In the genomic region with DNA sequence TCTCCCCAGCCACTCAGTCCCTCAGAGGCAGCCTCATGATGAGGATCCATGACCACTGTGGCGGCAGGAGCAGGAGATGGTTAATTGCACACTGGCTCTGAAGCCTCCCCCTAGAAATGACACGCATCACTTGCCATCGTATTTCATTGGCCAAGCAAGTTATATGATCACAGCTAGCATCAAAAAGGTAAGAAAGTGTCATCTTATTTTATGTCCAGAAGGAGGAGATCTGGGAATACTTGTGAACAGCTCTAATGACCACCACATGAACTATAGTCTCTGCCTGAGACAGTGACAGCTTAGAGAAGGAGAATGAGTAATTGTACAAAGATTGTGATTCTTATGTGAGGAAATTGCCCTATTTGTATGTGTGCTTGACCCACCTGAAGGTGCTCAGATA, we compare ENCODE assay signal across 13 cellular contexts.
DNase-seq lines count a peak whose midpoint lies in the region; ATAC-seq and TF ChIP-seq lines count a peak whose summit lies in the region.
"Had no signal": no experiment of that assay in that cellular context is flagged by ENCODE, and none has a peak within 500 bp of the region (broad histone marks: within the 10 kb centered on the region; RNA-seq: fewer than 3 reads in every experiment).

No MANE protein-coding gene starts in this region.

- H2BK5ac ChIP-seq in H9 (ENCODE audit: insufficient read length, low read length) = no peak overlapping the region

- H3K14ac ChIP-seq in H9 (ENCODE audit: insufficient read depth, low read length) = no peak overlapping the region

- H4K5ac ChIP-seq in H9 (ENCODE audit: insufficient read length, low read depth, low read length) = no peak overlapping the region

- no peak overlapping the region for H3K18ac ChIP-seq in H9 (ENCODE audit: insufficient read length, low read depth, low read length)

- no peak overlapping the region for H3K4me3 Mint-ChIP-seq in H9
- no peak overlapping the region for H3K4me3 Mint-ChIP-seq in activated CD8-positive, alpha-beta memory T cell treated with anti-CD3 and anti-CD28 coated beads, Interleukin-2, amount 10 ng/mL, durations not matched to agents 7 days and 5 days
- H3K4me3 Mint-ChIP-seq: activated CD8-positive, alpha-beta T cell treated with anti-CD3 and anti-CD28 coated beads, Interleukin-2, amount 10 ng/mL, durations not matched to agents 7 days and 5 days; endodermal cell; stimulated activated memory B cell treated with anti-CD40 and anti-IgM and Interleukin-4, amounts not matched to agents 10 μg/mL and 1 μg/mL and 100 μg/mL, for 72 hours; T-helper 17 cell had no signal

- DNase-seq in Right ventricle myocardium inferior (ENCODE audit: missing footprints) (no peak), right atrium auricular region (ENCODE audit: low spot score) (no peak), left cardiac atrium (no peak), SK-N-DZ (ENCODE audit: low spot score) (no peak), H9 (no peak)
- DNase-seq in stimulated activated naive CD8-positive, alpha-beta T cell treated with anti-CD3 and anti-CD28 coated beads, Interleukin-15, Interleukin-2, amounts not matched to agents 100 U/mL and 50 U/mL, for 24 hours = no peak
- DNase-seq in activated CD8-positive, alpha-beta memory T cell treated with anti-CD3 and anti-CD28 coated beads, Interleukin-2, amount 10 ng/mL, durations not matched to agents 7 days and 5 days = no peak
- DNase-seq: activated CD8-positive, alpha-beta T cell treated with anti-CD3 and anti-CD28 coated beads, Interleukin-2, amount 10 ng/mL, durations not matched to agents 7 days and 5 days; AML-193; endodermal cell; T-helper 17 cell had no signal

- H3K36me3 Mint-ChIP-seq in H9 (ENCODE audit: insufficient read depth in 1 of 3, low read depth in 3 of 3) = peaks cover 0 to 7% (median 0%) of the 10 kb centered on the region in 3 experiments; a peak in 2 of 7 replicates
- no peaks in the 10 kb centered on the region for H3K36me3 Mint-ChIP-seq in activated CD8-positive, alpha-beta memory T cell treated with anti-CD3 and anti-CD28 coated beads, Interleukin-2, amount 10 ng/mL, durations not matched to agents 7 days and 5 days
- H3K36me3 Mint-ChIP-seq: stimulated activated memory B cell treated with anti-CD40 and anti-IgM and Interleukin-4, amounts not matched to agents 10 μg/mL and 1 μg/mL and 100 μg/mL, for 72 hours had no signal

- no peaks in the 10 kb centered on the region for H3K27me3 ChIP-seq in right atrium auricular region
- H3K27me3 ChIP-seq in H9 (ENCODE audit: insufficient read depth, low read length) = no peaks in the 10 kb centered on the region

- H3K9me3 ChIP-seq in right atrium auricular region = no peaks in the 10 kb centered on the region
- no peaks in the 10 kb centered on the region for H3K9me3 ChIP-seq in H9 (ENCODE audit: control insufficient read depth, low read depth, low read length)

- no peaks in the 10 kb centered on the region for H3K79me1 ChIP-seq in H9 (ENCODE audit: insufficient read depth, low read depth, low read length, poor library complexity, severe bottlenecking)

- peaks cover 5% of the 10 kb centered on the region; the same call in 1 of the 2 replicates for H3K27me3 Mint-ChIP-seq in H9 (ENCODE audit: low read depth)
- no peaks in the 10 kb centered on the region for H3K27me3 Mint-ChIP-seq in activated CD8-positive, alpha-beta memory T cell treated with anti-CD3 and anti-CD28 coated beads, Interleukin-2, amount 10 ng/mL, durations not matched to agents 7 days and 5 days

- H3K4me1 ChIP-seq in right atrium auricular region (no peaks in the 10 kb centered on the region), H9 (ENCODE audit: insufficient read depth, low read length) (no peaks in the 10 kb centered on the region)

- no peak overlapping the region for H3K23ac ChIP-seq in H9 (ENCODE audit: insufficient read length, low read depth, low read length)

- H4K91ac ChIP-seq in H9 (ENCODE audit: insufficient read length, low read depth, low read length) = no peak overlapping the region

- H2BK120ac ChIP-seq in H9 (ENCODE audit: low read depth, low read length, poor library complexity, severe bottlenecking) = no peak overlapping the region

- ATAC-seq in Right ventricle myocardium inferior = peak; percentile 37
- peak; percentile 48 to 57 for ATAC-seq in left cardiac atrium
- ATAC-seq in stimulated activated naive CD8-positive, alpha-beta T cell treated with anti-CD3 and anti-CD28 coated beads, Interleukin-15, Interleukin-2, amounts not matched to agents 100 U/mL and 50 U/mL, for 24 hours = no peak
- ATAC-seq in activated CD8-positive, alpha-beta memory T cell treated with anti-CD3 and anti-CD28 coated beads, Interleukin-2, amount 10 ng/mL, durations not matched to agents 7 days and 5 days = no peak
- ATAC-seq: activated CD8-positive, alpha-beta T cell treated with anti-CD3 and anti-CD28 coated beads, Interleukin-2, amount 10 ng/mL, durations not matched to agents 7 days and 5 days; stimulated activated memory B cell treated with anti-CD40 and anti-IgM and Interleukin-4, amounts not matched to agents 10 μg/mL and 1 μg/mL and 100 μg/mL, for 72 hours; T-helper 17 cell had no signal

- H3K4me3 ChIP-seq in right atrium auricular region = no peak overlapping the region

- H3K79me2 ChIP-seq in H9 (ENCODE audit: insufficient read depth, low read length) = no peaks in the 10 kb centered on the region

- no peak overlapping the region for H2AK5ac ChIP-seq in H9 (ENCODE audit: insufficient read length, low read length)

- no peak overlapping the region for H3K4ac ChIP-seq in H9 (ENCODE audit: low read depth, low read length)

- CTCF ChIA-PET in activated CD8-positive, alpha-beta memory T cell treated with anti-CD3 and anti-CD28 coated beads, Interleukin-2, amount 10 ng/mL, durations not matched to agents 7 days and 5 days (lab: Charles Lee) = no interaction called here

- no peak overlapping the region for H3K27ac ChIP-seq in right atrium auricular region
- H3K27ac ChIP-seq in VCaP = no peak overlapping the region
- H3K27ac ChIP-seq in H9 (ENCODE audit: insufficient read length, low read depth, low read length) = no peak overlapping the region

- no peak overlapping the region for H3K56ac ChIP-seq in H9 (ENCODE audit: insufficient read length, low read depth, low read length)

- intact Hi-C loops in Right ventricle myocardium inferior (cut with DNase I) = no loop called here
- intact Hi-C loops in left cardiac atrium (cut with DNase I) = no loop called here

- H3T11ph ChIP-seq in H9 (ENCODE audit: low read length) = no peak overlapping the region

- H3K23me2 ChIP-seq in H9 (ENCODE audit: insufficient read length, low read depth, low read length, poor library complexity, severe bottlenecking) = no peaks in the 10 kb centered on the region

- no peak overlapping the region for H2AFZ ChIP-seq in H9 (ENCODE audit: low read length)

- TF ChIP-seq CTCF in right atrium auricular region (IDR thresholded peaks at IDR 0.05) = peak in 1 of 2 donors; percentile 12
- TF ChIP-seq CTCF in VCaP (conservative IDR thresholded peaks at IDR 0.05) = peak; percentile 19
- no peak for TF ChIP-seq CTCF in H9 (conservative IDR thresholded peaks at IDR 0.05)

- no CpG with 5 or more reads among the region's 3 CpGs for WGBS in H9 (ENCODE audit: extremely low coverage, insufficient read length, low lambda C conversion rate)

- no peak overlapping the region for H3K9ac ChIP-seq in H9 (ENCODE audit: extremely low read depth, insufficient read length, low read length)

- H2BK20ac ChIP-seq in H9 (ENCODE audit: low read depth, low read length, poor library complexity, severe bottlenecking) = no peak overlapping the region

- peaks cover 0 to 2% of the 10 kb centered on the region in 2 experiments; a peak in 1 of 5 replicates for H3K9me3 Mint-ChIP-seq in H9
- H3K9me3 Mint-ChIP-seq in activated CD8-positive, alpha-beta memory T cell treated with anti-CD3 and anti-CD28 coated beads, Interleukin-2, amount 10 ng/mL, durations not matched to agents 7 days and 5 days (ENCODE audit: low read depth) = no peaks in the 10 kb centered on the region
- H3K9me3 Mint-ChIP-seq: stimulated activated memory B cell treated with anti-CD40 and anti-IgM and Interleukin-4, amounts not matched to agents 10 μg/mL and 1 μg/mL and 100 μg/mL, for 72 hours had no signal

- H3K4me2 ChIP-seq in H9 (ENCODE audit: insufficient read depth, insufficient read length, low read length) = no peak overlapping the region

- H4K20me1 ChIP-seq in H9 (ENCODE audit: control insufficient read depth, insufficient read depth, insufficient read length) = no peaks in the 10 kb centered on the region

- H4K8ac ChIP-seq in H9 (replicated peaks; ENCODE audit: insufficient read length, low read depth, low read length) = no peak overlapping the region

- no peaks in the 10 kb centered on the region for H3K36me3 ChIP-seq in right atrium auricular region

- peaks cover 3 to 7% of the 10 kb centered on the region in 2 experiments for H3K4me1 Mint-ChIP-seq in H9
- no peaks in the 10 kb centered on the region for H3K4me1 Mint-ChIP-seq in activated CD8-positive, alpha-beta memory T cell treated with anti-CD3 and anti-CD28 coated beads, Interleukin-2, amount 10 ng/mL, durations not matched to agents 7 days and 5 days
- H3K4me1 Mint-ChIP-seq: stimulated activated memory B cell treated with anti-CD40 and anti-IgM and Interleukin-4, amounts not matched to agents 10 μg/mL and 1 μg/mL and 100 μg/mL, for 72 hours; T-helper 17 cell had no signal

- H3K27ac Mint-ChIP-seq in H9 = no peak overlapping the region
- no peak overlapping the region for H3K27ac Mint-ChIP-seq in activated CD8-positive, alpha-beta memory T cell treated with anti-CD3 and anti-CD28 coated beads, Interleukin-2, amount 10 ng/mL, durations not matched to agents 7 days and 5 days
- H3K27ac Mint-ChIP-seq: activated CD8-positive, alpha-beta T cell treated with anti-CD3 and anti-CD28 coated beads, Interleukin-2, amount 10 ng/mL, durations not matched to agents 7 days and 5 days; endodermal cell; stimulated activated memory B cell treated with anti-CD40 and anti-IgM and Interleukin-4, amounts not matched to agents 10 μg/mL and 1 μg/mL and 100 μg/mL, for 72 hours; T-helper 17 cell had no signal

- H2BK15ac ChIP-seq in H9 (ENCODE audit: low read depth, low read length) = no peak overlapping the region

- H2BK12ac ChIP-seq in H9 (ENCODE audit: insufficient read length, low read depth, low read length) = no peak overlapping the region

Comparison
In these comparisons a context has a peak if more than half of its experiments do, and no peak if none do; other contexts are left out.
1. ATAC-seq: peak in Right ventricle myocardium inferior (single experiment) and left cardiac atrium (2 of 2); none in stimulated activated naive CD8-positive, alpha-beta T cell treated with anti-CD3 and anti-CD28 coated beads, Interleukin-15, Interleukin-2, amounts not matched to agents 100 U/mL and 50 U/mL, for 24 hours (single experiment) and activated CD8-positive, alpha-beta memory T cell treated with anti-CD3 and anti-CD28 coated beads, Interleukin-2, amount 10 ng/mL, durations not matched to agents 7 days and 5 days (single experiment).